In genomic region chr18:13481820-13482640, GRCh38 we compare ENCODE assay signal across 12 cellular contexts.
DNase-seq lines count a peak whose midpoint lies in the region; ATAC-seq and TF ChIP-seq lines count a peak whose summit lies in the region.
"Had no signal": no experiment of that assay in that cellular context is flagged by ENCODE, and none has a peak within 500 bp of the region (broad histone marks: within the 10 kb centered on the region; RNA-seq: fewer than 3 reads in every experiment).

No MANE protein-coding gene starts in this region.

- H3K4me3 ChIP-seq in mucosa of descending colon = no peak overlapping the region
- H3K4me3 ChIP-seq: heart left ventricle had no signal

- TF ChIP-seq CTCF in GM20000 (IDR thresholded peaks at IDR 0.05; ENCODE audit: extremely low read depth, missing control alignments) (no peak), mucosa of descending colon (IDR thresholded peaks at IDR 0.05) (no peak)

- ATAC-seq in GM18505 (IDR thresholded peaks at IDR 0.05; ENCODE audit: unreplicated experiment) (peak; percentile 88), HG03108 (IDR thresholded peaks at IDR 0.05; ENCODE audit: unreplicated experiment) (peak; percentile 84), mucosa of descending colon (peak; percentile 34)
- ATAC-seq: heart left ventricle had no signal

- no peak for TF ChIP-seq POLR2A in GM18505 (IDR thresholded peaks at IDR 0.05; ENCODE audit: borderline replicate concordance, extremely low read depth, insufficient read depth, insufficient read length)

- intact Hi-C loops in mucosa of descending colon (cut with DNase I, micrococcal nuclease) = no loop called here

- H3K36me3 ChIP-seq in mucosa of descending colon (ENCODE audit: low read depth) = no peaks in the 10 kb centered on the region
- H3K36me3 ChIP-seq: brain microvascular endothelial cell had no signal

- H3K4me1 ChIP-seq in mucosa of descending colon (ENCODE audit: low read depth) = no peaks in the 10 kb centered on the region

- peak; percentile 74 for DNase-seq in GM20000 (ENCODE audit: low spot score)
- no peak for DNase-seq in mucosa of descending colon
- DNase-seq in mucosa of gallbladder (ENCODE audit: low spot score) = no peak
- no peak for DNase-seq in DMS 273 treated with DMSO at 0.1 percent for 48 hours (lab: John Stamatoyannopoulos, UW)
- DNase-seq in stimulated activated naive CD4-positive, alpha-beta T cell (lab: John Stamatoyannopoulos, UW) = no peak
- no peak for DNase-seq in HK-2 (ENCODE audit: unreplicated experiment)
- DNase-seq: brain microvascular endothelial cell, heart left ventricle, NCI-H1105 treated with DMSO at 0.1 percent for 48 hours had no signal

- no peaks in the 10 kb centered on the region for H3K9me3 ChIP-seq in mucosa of descending colon
- H3K9me3 ChIP-seq: heart left ventricle, neutrophil had no signal

Comparison
In these comparisons a context has a peak if more than half of its experiments do, and no peak if none do; other contexts are left out.
1. ATAC-seq: peak in every context shown above with its lines; median percentile 88 in GM18505; 84 in HG03108; 34 in mucosa of descending colon.